14 cellular contexts compared by ENCODE assay signal in the genomic region with DNA sequence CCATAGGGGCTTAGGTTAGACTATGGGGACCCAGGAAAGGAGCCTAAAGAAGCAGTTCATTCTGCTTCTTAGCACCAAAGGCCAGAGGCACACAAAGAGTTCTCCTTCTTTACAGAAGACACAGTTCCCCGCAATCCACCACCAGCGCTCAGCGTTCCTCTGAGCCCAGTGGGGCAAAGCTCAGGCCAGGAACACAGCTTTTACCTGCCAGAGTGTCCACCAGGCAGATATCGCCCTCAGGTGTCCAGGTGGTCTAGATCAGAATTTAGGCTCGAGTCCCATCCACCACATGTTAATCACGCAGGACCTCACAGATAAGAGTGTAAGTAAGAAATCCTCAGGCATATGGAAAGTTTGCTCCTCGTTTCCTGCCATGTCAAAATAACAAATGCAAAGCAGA. TPM values are rescaled to one million over a fixed set of nuclear protein-coding genes. Genes with fewer than 3 reads are reported as not detected.
A peak's percentile ranks its signal among the peaks of the same experiment; 100 is the strongest.
DNase-seq lines count a peak whose midpoint lies in the region; ATAC-seq and TF ChIP-seq lines count a peak whose summit lies in the region.
"Had no signal": no experiment of that assay in that cellular context is flagged by ENCODE, and none has a peak within 500 bp of the region (broad histone marks: within the 10 kb centered on the region; RNA-seq: fewer than 3 reads in every experiment).

No MANE protein-coding gene starts in this region.

- H3K9me3 ChIP-seq in OCI-LY3 (ENCODE audit: insufficient read depth, low read length) (no peaks in the 10 kb centered on the region), A673 (ENCODE audit: low read depth, low read length, poor library complexity, severe bottlenecking) (no peaks in the 10 kb centered on the region)
- H3K9me3 ChIP-seq: Caco-2 had no signal

- ATAC-seq in GM19351 (IDR thresholded peaks at IDR 0.05; ENCODE audit: unreplicated experiment): peak; percentile 44
- ATAC-seq in HG02571 (IDR thresholded peaks at IDR 0.05; ENCODE audit: unreplicated experiment): no peak

- in situ Hi-C loops in GM13976 (cut with MboI; ENCODE audit: low sequenced_read_pairs, unreplicated experiment): no loop called here

- TF ChIP-seq CTCF in GM13976 (IDR thresholded peaks at IDR 0.05; ENCODE audit: borderline replicate concordance, control extremely low read depth, extremely low read depth, insufficient read depth, missing control alignments) (peak; percentile 23), OCI-LY3 (IDR thresholded peaks at IDR 0.05; ENCODE audit: low read depth, low read length) (0 out of 2 replicates have a peak, but pooled peaks have one; percentile 7), A673 (conservative IDR thresholded peaks at IDR 0.05; ENCODE audit: low read depth, low read length) (no peak)

- H3K27ac ChIP-seq in OCI-LY3 (ENCODE audit: low read length) (no peak overlapping the region), A673 (ENCODE audit: low read depth, low read length, poor library complexity, severe bottlenecking) (no peak overlapping the region)
- H3K27ac ChIP-seq: BLaER1 had no signal

- H4K20me1 ChIP-seq in OCI-LY3 (ENCODE audit: insufficient read depth, low read length): no peaks in the 10 kb centered on the region
- H4K20me1 ChIP-seq: BLaER1 had no signal

- BruUV-seq in A673 (replicated peaks; lab: Mats Ljungman, UMichigan): no TSS peak

- H3K27me3 ChIP-seq in OCI-LY3 (ENCODE audit: low read depth, low read length): peaks cover 7% of the 10 kb centered on the region; the same call in 1 of the 2 replicates
- no peaks in the 10 kb centered on the region for H3K27me3 ChIP-seq in A673 (replicated peaks; ENCODE audit: insufficient read depth, low read depth, low read length, poor library complexity)
- H3K27me3 ChIP-seq: BLaER1 had no signal

- H3K79me2 ChIP-seq in OCI-LY3 (ENCODE audit: low read length): no peaks in the 10 kb centered on the region

- no peak for DNase-seq in GM13976 (ENCODE audit: low spot score)
- peak; percentile 25 for DNase-seq in islet precursor cell
- no peak for DNase-seq in NCI-H2171 treated with DMSO at 0.1 percent for 48 hours (lab: John Stamatoyannopoulos, UW)
- no peak for DNase-seq in A673 (ENCODE audit: low spot score)
- DNase-seq: AML-193; Caco-2; CD8-positive, alpha-beta memory T cell; DND-41; GDM1; H7 had no signal

- no peak overlapping the region for H3K4me2 ChIP-seq in OCI-LY3 (ENCODE audit: low read length)
- H3K4me2 ChIP-seq: BLaER1 had no signal

- no peak overlapping the region for H3K4me3 ChIP-seq in OCI-LY3 (ENCODE audit: low read length)
- H3K4me3 ChIP-seq in A673 (ENCODE audit: low read depth, low read length, poor library complexity, severe bottlenecking): no peak overlapping the region
- H3K4me3 ChIP-seq: BLaER1 had no signal

- H2AFZ ChIP-seq in OCI-LY3 (ENCODE audit: low read depth, low read length): no peak overlapping the region

- intact Hi-C loops in A673 (cut with micrococcal nuclease; ENCODE audit: unreplicated experiment): no loop called here

- H3K36me3 ChIP-seq in OCI-LY3 (replicated peaks; ENCODE audit: low read depth, low read length) (no peaks in the 10 kb centered on the region), A673 (ENCODE audit: insufficient read depth, low read length, poor library complexity, severe bottlenecking) (no peaks in the 10 kb centered on the region)
- H3K36me3 ChIP-seq: BLaER1 had no signal

- POLR2A ChIA-PET in A673 (lab: Charles Lee; ENCODE audit: low non-redundant PET): no interaction called here

- H3K4me1 ChIP-seq in OCI-LY3 (ENCODE audit: low read length) (peaks cover 3% of the 10 kb centered on the region), A673 (ENCODE audit: insufficient read depth, low read length, poor library complexity, severe bottlenecking) (no peaks in the 10 kb centered on the region)
- H3K4me1 ChIP-seq: Caco-2 had no signal

- no peak overlapping the region for H3K9ac ChIP-seq in OCI-LY3 (ENCODE audit: low read length)
- H3K9ac ChIP-seq: BLaER1 had no signal

- CTCF ChIA-PET in A673 (lab: Charles Lee): no interaction called here

RNA-seq across cellular contexts. Expression of a gene that starts 53.0 kb away (rescaled TPM):
- total RNA-seq in A673 (2021): 0.74 and 2.6 TPM in 2 replicates
- total RNA-seq: Caco-2; CD8-positive, alpha-beta memory T cell had no signal
